1 cellular context compared by ENCODE assay signal in the genomic region with DNA sequence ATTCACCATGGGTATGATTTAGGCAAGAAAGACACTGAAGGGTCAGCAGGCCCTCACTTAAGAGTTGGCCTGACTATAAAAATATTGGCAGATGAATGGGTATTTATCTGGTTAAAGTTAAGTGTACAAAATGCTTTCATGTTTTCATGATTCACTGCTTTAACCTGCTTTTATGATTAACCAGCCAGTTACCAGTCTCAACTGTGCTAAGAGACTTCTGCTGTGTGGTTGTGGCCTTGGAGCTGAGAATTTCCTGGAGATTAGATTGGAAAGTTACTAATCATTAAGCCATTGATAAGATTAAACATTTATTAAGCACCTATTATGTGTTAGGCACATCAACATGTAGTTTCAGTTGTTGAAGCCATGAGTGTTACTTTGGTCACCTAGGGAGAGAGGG.
TF ChIP-seq lines count a peak whose summit lies in the region.

No MANE protein-coding gene starts in this region.

TF ChIP-seq in GM23338, 12 proteins besides CTCF, POLR2A, EP300 and RAD21 (continued from another document):
- TF ChIP-seq, protein P1, sequence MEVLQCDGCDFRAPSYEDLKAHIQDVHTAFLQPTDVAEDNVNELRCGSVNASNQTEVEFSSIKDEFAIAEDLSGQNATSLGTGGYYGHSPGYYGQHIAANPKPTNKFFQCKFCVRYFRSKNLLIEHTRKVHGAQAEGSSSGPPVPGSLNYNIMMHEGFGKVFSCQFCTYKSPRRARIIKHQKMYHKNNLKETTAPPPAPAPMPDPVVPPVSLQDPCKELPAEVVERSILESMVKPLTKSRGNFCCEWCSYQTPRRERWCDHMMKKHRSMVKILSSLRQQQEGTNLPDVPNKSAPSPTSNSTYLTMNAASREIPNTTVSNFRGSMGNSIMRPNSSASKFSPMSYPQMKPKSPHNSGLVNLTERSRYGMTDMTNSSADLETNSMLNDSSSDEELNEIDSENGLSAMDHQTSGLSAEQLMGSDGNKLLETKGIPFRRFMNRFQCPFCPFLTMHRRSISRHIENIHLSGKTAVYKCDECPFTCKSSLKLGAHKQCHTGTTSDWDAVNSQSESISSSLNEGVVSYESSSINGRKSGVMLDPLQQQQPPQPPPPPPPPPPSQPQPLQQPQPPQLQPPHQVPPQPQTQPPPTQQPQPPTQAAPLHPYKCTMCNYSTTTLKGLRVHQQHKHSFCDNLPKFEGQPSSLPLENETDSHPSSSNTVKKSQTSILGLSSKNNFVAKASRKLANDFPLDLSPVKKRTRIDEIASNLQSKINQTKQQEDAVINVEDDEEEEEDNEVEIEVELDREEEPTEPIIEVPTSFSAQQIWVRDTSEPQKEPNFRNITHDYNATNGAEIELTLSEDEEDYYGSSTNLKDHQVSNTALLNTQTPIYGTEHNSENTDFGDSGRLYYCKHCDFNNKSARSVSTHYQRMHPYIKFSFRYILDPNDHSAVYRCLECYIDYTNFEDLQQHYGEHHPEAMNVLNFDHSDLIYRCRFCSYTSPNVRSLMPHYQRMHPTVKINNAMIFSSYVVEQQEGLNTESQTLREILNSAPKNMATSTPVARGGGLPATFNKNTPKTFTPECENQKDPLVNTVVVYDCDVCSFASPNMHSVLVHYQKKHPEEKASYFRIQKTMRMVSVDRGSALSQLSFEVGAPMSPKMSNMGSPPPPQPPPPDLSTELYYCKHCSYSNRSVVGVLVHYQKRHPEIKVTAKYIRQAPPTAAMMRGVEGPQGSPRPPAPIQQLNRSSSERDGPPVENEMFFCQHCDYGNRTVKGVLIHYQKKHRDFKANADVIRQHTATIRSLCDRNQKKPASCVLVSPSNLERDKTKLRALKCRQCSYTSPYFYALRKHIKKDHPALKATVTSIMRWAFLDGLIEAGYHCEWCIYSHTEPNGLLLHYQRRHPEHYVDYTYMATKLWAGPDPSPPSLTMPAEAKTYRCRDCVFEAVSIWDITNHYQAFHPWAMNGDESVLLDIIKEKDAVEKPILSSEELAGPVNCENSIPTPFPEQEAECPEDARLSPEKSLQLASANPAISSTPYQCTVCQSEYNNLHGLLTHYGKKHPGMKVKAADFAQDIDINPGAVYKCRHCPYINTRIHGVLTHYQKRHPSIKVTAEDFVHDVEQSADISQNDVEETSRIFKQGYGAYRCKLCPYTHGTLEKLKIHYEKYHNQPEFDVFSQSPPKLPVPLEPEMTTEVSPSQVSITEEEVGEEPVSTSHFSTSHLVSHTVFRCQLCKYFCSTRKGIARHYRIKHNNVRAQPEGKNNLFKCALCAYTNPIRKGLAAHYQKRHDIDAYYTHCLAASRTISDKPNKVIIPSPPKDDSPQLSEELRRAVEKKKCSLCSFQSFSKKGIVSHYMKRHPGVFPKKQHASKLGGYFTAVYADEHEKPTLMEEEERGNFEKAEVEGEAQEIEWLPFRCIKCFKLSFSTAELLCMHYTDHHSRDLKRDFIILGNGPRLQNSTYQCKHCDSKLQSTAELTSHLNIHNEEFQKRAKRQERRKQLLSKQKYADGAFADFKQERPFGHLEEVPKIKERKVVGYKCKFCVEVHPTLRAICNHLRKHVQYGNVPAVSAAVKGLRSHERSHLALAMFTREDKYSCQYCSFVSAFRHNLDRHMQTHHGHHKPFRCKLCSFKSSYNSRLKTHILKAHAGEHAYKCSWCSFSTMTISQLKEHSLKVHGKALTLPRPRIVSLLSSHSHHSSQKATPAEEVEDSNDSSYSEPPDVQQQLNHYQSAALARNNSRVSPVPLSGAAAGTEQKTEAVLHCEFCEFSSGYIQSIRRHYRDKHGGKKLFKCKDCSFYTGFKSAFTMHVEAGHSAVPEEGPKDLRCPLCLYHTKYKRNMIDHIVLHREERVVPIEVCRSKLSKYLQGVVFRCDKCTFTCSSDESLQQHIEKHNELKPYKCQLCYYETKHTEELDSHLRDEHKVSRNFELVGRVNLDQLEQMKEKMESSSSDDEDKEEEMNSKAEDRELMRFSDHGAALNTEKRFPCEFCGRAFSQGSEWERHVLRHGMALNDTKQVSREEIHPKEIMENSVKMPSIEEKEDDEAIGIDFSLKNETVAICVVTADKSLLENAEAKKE (CRISPR knock-in tag; IDR thresholded peaks at IDR 0.05) = no peak
- TF ChIP-seq EZH2 (IDR thresholded peaks at IDR 0.05; ENCODE audit: low read depth, unreplicated experiment) (no peak), NANOG (IDR thresholded peaks at IDR 0.05; ENCODE audit: borderline replicate concordance) (no peak), JUNB (IDR thresholded peaks at IDR 0.05; ENCODE audit: unreplicated experiment) (no peak), ZNF114 (CRISPR knock-in tag; IDR thresholded peaks at IDR 0.05) (no peak), CREB1 (CRISPR knock-in tag; IDR thresholded peaks at IDR 0.05; ENCODE audit: low read depth) (no peak), ZNF331 (CRISPR knock-in tag; IDR thresholded peaks at IDR 0.05; ENCODE audit: low read depth) (no peak)
- TF ChIP-seq, protein P2, sequence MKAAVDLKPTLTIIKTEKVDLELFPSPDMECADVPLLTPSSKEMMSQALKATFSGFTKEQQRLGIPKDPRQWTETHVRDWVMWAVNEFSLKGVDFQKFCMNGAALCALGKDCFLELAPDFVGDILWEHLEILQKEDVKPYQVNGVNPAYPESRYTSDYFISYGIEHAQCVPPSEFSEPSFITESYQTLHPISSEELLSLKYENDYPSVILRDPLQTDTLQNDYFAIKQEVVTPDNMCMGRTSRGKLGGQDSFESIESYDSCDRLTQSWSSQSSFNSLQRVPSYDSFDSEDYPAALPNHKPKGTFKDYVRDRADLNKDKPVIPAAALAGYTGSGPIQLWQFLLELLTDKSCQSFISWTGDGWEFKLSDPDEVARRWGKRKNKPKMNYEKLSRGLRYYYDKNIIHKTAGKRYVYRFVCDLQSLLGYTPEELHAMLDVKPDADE (IDR thresholded peaks at IDR 0.05) = no peak
TF ChIP-seq in GM23338: peak in this region for 0.
